ENCODE assay signal across 15 cellular contexts in genomic region chr9:68552700-68553099, GRCh38. TPM values are rescaled to one million over a fixed set of nuclear protein-coding genes. Genes with fewer than 3 reads are reported as not detected.
A peak's percentile ranks its signal among the peaks of the same experiment; 100 is the strongest.
DNase-seq lines count a peak whose midpoint lies in the region; ATAC-seq and TF ChIP-seq lines count a peak whose summit lies in the region.
"Had no signal": no experiment of that assay in that cellular context is flagged by ENCODE, and none has a peak within 500 bp of the region (broad histone marks: within the 10 kb centered on the region; RNA-seq: fewer than 3 reads in every experiment).

No MANE protein-coding gene starts in this region.

- H3K9me3 ChIP-seq in spleen: no peaks in the 10 kb centered on the region

- no peak for TF ChIP-seq POLR2A in spleen (IDR thresholded peaks at IDR 0.05)

- H3K4me1 ChIP-seq in spleen: peaks cover 0 to 20% (median 2%) of the 10 kb centered on the region in 6 donors

- no peak overlapping the region for H3K4me3 ChIP-seq in fibroblast of pulmonary artery (replicated peaks; ENCODE audit: low read depth, low read length)
- no peak overlapping the region for H3K4me3 ChIP-seq in skeletal muscle cell (ENCODE audit: low read depth, low read length)
- no peak overlapping the region for H3K4me3 ChIP-seq in spleen
- H3K4me3 ChIP-seq: PC-9 had no signal

- WGBS in spleen, 5 donors: 63 to 87% (median 82%) methylated on average over 3 of the region's 3 CpGs

- H3K36me3 ChIP-seq in spleen: no peaks in the 10 kb centered on the region

- ATAC-seq in GM21825 (IDR thresholded peaks at IDR 0.05; ENCODE audit: unreplicated experiment) (no peak), HG03354 (IDR thresholded peaks at IDR 0.05; ENCODE audit: poor library complexity, severe bottlenecking, unreplicated experiment) (no peak)

- DNase-seq in GM04503 (ENCODE audit: low read depth): peak; percentile 3
- peak; percentile 28 for DNase-seq in RKO (ENCODE audit: low spot score)
- DNase-seq in fibroblast of pulmonary artery (ENCODE audit: low read depth): peak; percentile 16
- DNase-seq in skeletal muscle cell (ENCODE audit: low read depth): peak; percentile 23
- no peak for DNase-seq in spleen
- no peak for DNase-seq in mucosa of gallbladder (ENCODE audit: low spot score)
- DNase-seq: activated CD4-positive, alpha-beta memory T cell treated with anti-CD3 and anti-CD28 coated beads, Interleukin-2, amount 10 ng/mL, durations not matched to agents 7 days and 5 days; activated naive CD8-positive, alpha-beta T cell treated with anti-CD3 and anti-CD28 coated beads for 36 hours; effector memory CD4-positive, alpha-beta T cell; NCI-H2171; T1000 had no signal

- intact Hi-C loops in spleen (cut with DNase I; ENCODE audit: low total_unique reads): no loop called here

- H3K27ac ChIP-seq in spleen: no peak overlapping the region
- H3K27ac ChIP-seq: PC-9 had no signal

- TF ChIP-seq CTCF in fibroblast of pulmonary artery (IDR thresholded peaks at IDR 0.05; ENCODE audit: low read length, missing control alignments) (no peak), spleen (IDR thresholded peaks at IDR 0.05 in 8 of 11, conservative IDR thresholded peaks at IDR 0.05 in 3 of 11) (no peak)

- no peaks in the 10 kb centered on the region for H3K27me3 ChIP-seq in spleen (replicated peaks in 1 of 7)

RNA-seq across cellular contexts. Expression of gene TMEM252, which starts 12.0 kb away (rescaled TPM):
- under 1 TPM in 1 of 7 donors, not detected in 6; 0.85 TPM for total RNA-seq in spleen
- polyA plus RNA-seq in spleen: not detected
- not detected for total RNA-seq in mucosa of gallbladder
- total RNA-seq: activated CD4-positive, alpha-beta memory T cell treated with anti-CD3 and anti-CD28 coated beads, Interleukin-2, amount 10 ng/mL, durations not matched to agents 7 days and 5 days; activated naive CD8-positive, alpha-beta T cell treated with anti-CD3 and anti-CD28 coated beads for 36 hours; PC-9 had no signal
- polyA plus RNA-seq: IgD-negative memory B cell had no signal

Comparison
In these comparisons a context has a peak if more than half of its experiments do, and no peak if none do; other contexts are left out.
1. DNase-seq: peak in GM04503 (single experiment), RKO (single experiment), fibroblast of pulmonary artery (single experiment) and skeletal muscle cell (single experiment); none in spleen (single experiment) and mucosa of gallbladder (single experiment).